8 cellular contexts compared by ENCODE assay signal in the genomic region with DNA sequence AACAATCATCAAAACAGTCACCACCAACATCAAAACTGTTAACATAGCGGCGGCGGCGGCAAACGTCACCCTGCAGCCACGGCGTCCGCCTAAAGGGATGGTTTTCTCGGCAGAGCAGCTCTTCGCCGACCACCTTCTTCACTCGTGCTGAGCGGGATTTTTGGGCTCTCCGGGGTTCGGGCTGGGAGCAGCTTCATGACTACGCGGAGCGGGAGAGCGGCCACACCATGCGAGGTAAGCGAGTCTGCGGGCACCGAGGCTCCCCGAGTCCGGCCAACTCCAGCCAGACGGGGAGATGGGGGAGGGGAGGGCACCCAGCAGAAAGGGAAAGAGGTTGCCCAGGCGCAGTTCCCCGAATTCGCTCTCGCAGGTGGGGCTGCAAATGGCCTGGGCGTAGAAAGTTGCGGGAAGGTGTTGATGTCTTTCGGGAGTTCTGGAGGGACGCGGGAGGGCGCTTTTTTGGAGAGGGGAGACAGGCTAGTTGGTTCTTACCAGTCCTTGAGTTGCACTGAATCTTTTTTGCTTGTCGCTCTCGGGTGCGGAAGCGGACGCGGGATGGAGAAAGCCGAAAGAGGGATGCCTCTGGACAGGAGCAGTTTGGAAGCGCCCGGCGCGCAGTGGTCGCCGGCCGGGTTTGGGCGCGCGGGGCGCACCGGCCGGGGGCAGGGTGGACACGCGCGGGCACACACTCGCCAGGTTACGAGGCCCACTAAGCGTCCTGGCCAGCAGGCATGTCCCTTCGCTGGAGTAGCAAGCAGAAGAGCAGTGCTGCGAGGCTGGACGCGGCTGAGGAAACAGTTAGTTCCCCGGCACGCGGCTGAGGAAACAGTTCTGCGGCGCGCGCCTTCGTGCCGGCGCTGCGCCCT. TPM values are rescaled to one million over a fixed set of nuclear protein-coding genes. Genes with fewer than 3 reads are reported as not detected.
DNase-seq lines count a peak whose midpoint lies in the region; ATAC-seq and TF ChIP-seq lines count a peak whose summit lies in the region.

No MANE protein-coding gene starts in this region.

- DNase-seq in DMS 273 (lab: John Stamatoyannopoulos, UW; ENCODE audit: unreplicated experiment) (peak; percentile 33), DMS 273 treated with DMSO at 0.1 percent for 48 hours (lab: John Stamatoyannopoulos, UW) (no peak), HuH-7.5 (ENCODE audit: low spot score) (peak; percentile 25), astrocyte of the cerebellum (ENCODE audit: low read depth) (no peak), gastrocnemius medialis (no peak), G401 (ENCODE audit: low spot score) (no peak)

- no peak for TF ChIP-seq POLR2A in gastrocnemius medialis (IDR thresholded peaks at IDR 0.05)

- peaks cover 21 to 22% (median 21%) of the 10 kb centered on the region in 3 donors for H3K27me3 ChIP-seq in gastrocnemius medialis

- in situ Hi-C loops in astrocyte of the cerebellum (cut with HindIII; ENCODE audit: low sequenced_read_pairs) (no loop called here), gastrocnemius medialis (cut with MboI; ENCODE audit: low sequenced_read_pairs in 4 of 4) (no loop called here), G401 (cut with HindIII; ENCODE audit: low sequenced_read_pairs) (no loop called here)

- TF ChIP-seq CTCF in astrocyte of the cerebellum (IDR thresholded peaks at IDR 0.05; ENCODE audit: low read depth, low read length, missing control alignments) (no peak), gastrocnemius medialis (IDR thresholded peaks at IDR 0.05 in 4 of 5, conservative IDR thresholded peaks at IDR 0.05 in 1 of 5) (no peak)

- peaks cover 7 to 33% of the 10 kb centered on the region in 2 donors for H3K4me1 ChIP-seq in gastrocnemius medialis

- intact Hi-C loops in gastrocnemius medialis (cut with DNase I; ENCODE audit: low total_unique reads), result no loop called here

- no peaks in the 10 kb centered on the region for H3K36me3 ChIP-seq in gastrocnemius medialis

- ATAC-seq in gastrocnemius medialis, result no peak
- ATAC-seq in HG02623 (IDR thresholded peaks at IDR 0.05; ENCODE audit: unreplicated experiment), result no peak

- H3K9me3 ChIP-seq in iPS-18c (ENCODE audit: control insufficient read depth, insufficient read depth, low read length), result no peaks in the 10 kb centered on the region
- no peaks in the 10 kb centered on the region for H3K9me3 ChIP-seq in gastrocnemius medialis

- H3K27ac ChIP-seq in gastrocnemius medialis, result no peak overlapping the region

- H3K4me3 ChIP-seq in astrocyte of the cerebellum (ENCODE audit: low read depth, low read length) (peak overlapping the region; percentile 59), iPS-18c (ENCODE audit: insufficient read depth, low read depth, low read length) (peak overlapping the region; percentile 55), gastrocnemius medialis (peak overlapping the region; percentile 64 to 84 (median 64))

RNA-seq across cellular contexts. Expression of gene RORB, which starts 0.8 kb away (rescaled TPM):
- total RNA-seq in gastrocnemius medialis, result under 1 TPM in 1 of 4 donors, not detected in 3; 0.10 TPM
- total RNA-seq in G401 (2014; rRNA removed; shearing (Covaris generic)), result not detected in 2 replicates

Comparison
In these comparisons a context has a peak if more than half of its experiments do, and no peak if none do; other contexts are left out.
1. DNase-seq: peak in DMS 273 (single experiment) and HuH-7.5 (single experiment); none in DMS 273 treated with DMSO at 0.1 percent for 48 hours (single experiment), astrocyte of the cerebellum (single experiment), gastrocnemius medialis (0 of 2) and G401 (single experiment).
2. Peak in every context shown above with its lines, with median percentiles within 50 percentile points of each other: H3K4me3 ChIP-seq.